Comparison of ENCODE assay signal across 8 cellular contexts in the genomic region with DNA sequence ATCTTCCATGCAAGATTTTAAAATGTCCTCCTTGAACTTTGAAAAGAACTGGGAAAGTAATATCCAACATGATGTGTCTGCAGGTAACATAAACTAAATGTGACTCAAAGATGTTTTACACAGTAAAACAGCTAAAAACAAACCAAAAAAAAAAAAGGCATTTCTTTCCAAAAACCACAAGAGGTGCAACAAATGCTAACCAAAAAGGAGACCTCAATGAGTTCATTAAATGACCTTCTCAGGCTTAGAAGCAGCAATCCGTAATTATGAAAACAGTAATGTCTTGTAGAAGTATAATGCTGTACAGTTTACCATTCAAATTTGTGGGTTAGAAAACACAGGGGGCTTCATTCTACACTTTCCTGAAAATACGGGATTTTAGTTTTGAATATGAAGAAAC. TPM values are rescaled to one million over a fixed set of nuclear protein-coding genes. Genes with fewer than 3 reads are reported as not detected.
A peak's percentile ranks its signal among the peaks of the same experiment; 100 is the strongest.
DNase-seq lines count a peak whose midpoint lies in the region; ATAC-seq and TF ChIP-seq lines count a peak whose summit lies in the region.

No MANE protein-coding gene starts in this region.

- no TSS peak for BruUV-seq in PC-3 (replicated peaks; lab: Mats Ljungman, UMichigan)

- H3K4me1 ChIP-seq in DND-41 (ENCODE audit: insufficient read depth, low read length) (peaks cover 50% of the 10 kb centered on the region), PC-3 (ENCODE audit: insufficient read depth, low read length) (peaks cover 32% of the 10 kb centered on the region), ovary (ENCODE audit: insufficient read depth) (peaks cover 5% of the 10 kb centered on the region)
- H3K4me1 ChIP-seq in effector memory CD4-positive, alpha-beta T cell (ENCODE audit: control insufficient read depth, insufficient read depth, low read length, poor library complexity, severe bottlenecking) = peaks cover 23% of the 10 kb centered on the region

- DNase-seq in DND-41 (no peak), PC-3 (no peak), ovary (no peak), ACHN (no peak), nucleus accumbens (lab: John Stamatoyannopoulos, UW) (no peak)
- DNase-seq in effector memory CD4-positive, alpha-beta T cell = no peak

- H3K27ac ChIP-seq in DND-41 (ENCODE audit: low read length) = peak overlapping the region; percentile 94
- H3K27ac ChIP-seq in PC-3 (ENCODE audit: low read length) = peak overlapping the region; percentile 93
- peak overlapping the region; percentile 89 for H3K27ac ChIP-seq in effector memory CD4-positive, alpha-beta T cell (ENCODE audit: insufficient read depth, low read length, poor library complexity, severe bottlenecking)
- peak overlapping the region in 1 of 2 donors; percentile 93 for H3K27ac ChIP-seq in ovary

- H3K9me3 ChIP-seq in DND-41 (ENCODE audit: insufficient read depth, low read length, severe bottlenecking) (no peaks in the 10 kb centered on the region), PC-3 (ENCODE audit: low read length) (no peaks in the 10 kb centered on the region), ovary (no peaks in the 10 kb centered on the region)
- H3K9me3 ChIP-seq in effector memory CD4-positive, alpha-beta T cell (ENCODE audit: control insufficient read depth, low read length) = no peaks in the 10 kb centered on the region

- H3K9ac ChIP-seq in DND-41 (ENCODE audit: low read depth, low read length) (peak overlapping the region; percentile 87), PC-3 (ENCODE audit: low read length) (peak overlapping the region; percentile 95)

- H2AFZ ChIP-seq in DND-41 (ENCODE audit: low read depth, low read length) = no peak overlapping the region
- no peak overlapping the region for H2AFZ ChIP-seq in PC-3 (ENCODE audit: low read length)

- no peaks in the 10 kb centered on the region for H3F3A ChIP-seq in PC-3 (ENCODE audit: low read length, unreplicated experiment)

- H3K4me3 ChIP-seq in DND-41 (ENCODE audit: low read depth in 1 of 2, low read length in 2 of 2) = peak overlapping the region; percentile 79 to 92
- H3K4me3 ChIP-seq in PC-3 (ENCODE audit: low read length) = peak overlapping the region; percentile 95
- peak overlapping the region; percentile 82 for H3K4me3 ChIP-seq in effector memory CD4-positive, alpha-beta T cell (ENCODE audit: insufficient read depth, low read depth, low read length, poor library complexity, severe bottlenecking)
- peak overlapping the region; percentile 84 for H3K4me3 ChIP-seq in ovary

- intact Hi-C loops in PC-3 (cut with micrococcal nuclease) = loop anchor here (1.0 to 2.0 kb wide), 3 partner anchors 28 to 56 kb away; a partner anchor contains a TSS
- intact Hi-C loops in ovary (cut with DNase I) = loop anchor here in 1 of 4 donors (10.0 kb wide), 1 partner anchor 52 kb away; no protein-coding TSS in a partner anchor

- peaks cover 79% of the 10 kb centered on the region for H3K79me2 ChIP-seq in DND-41 (ENCODE audit: insufficient read depth, low read length)
- H3K79me2 ChIP-seq in PC-3 (ENCODE audit: low read length) = peaks cover 70% of the 10 kb centered on the region

- peak overlapping the region; percentile 93 for H3K4me2 ChIP-seq in DND-41 (ENCODE audit: insufficient read depth, low read length)
- H3K4me2 ChIP-seq in PC-3 (ENCODE audit: low read length) = peak overlapping the region; percentile 80

- 15 to 27% (median 17%) methylated on average over 2 of the region's 2 CpGs for WGBS in ovary, 3 donors

- H3K27me3 ChIP-seq in DND-41 (ENCODE audit: insufficient read depth, low read length, poor library complexity) (no peaks in the 10 kb centered on the region), PC-3 (ENCODE audit: low read length) (no peaks in the 10 kb centered on the region), ovary (no peaks in the 10 kb centered on the region)
- no peaks in the 10 kb centered on the region for H3K27me3 ChIP-seq in effector memory CD4-positive, alpha-beta T cell (replicated peaks; ENCODE audit: control insufficient read depth, insufficient read depth, low read length, poor library complexity, severe bottlenecking)

- no peaks in the 10 kb centered on the region for H3K9me2 ChIP-seq in PC-3 (replicated peaks; ENCODE audit: low read length)

- POLR2A ChIA-PET in PC-3 (lab: Charles Lee; ENCODE audit: unreplicated experiment) = no interaction called here

- no peak for TF ChIP-seq CTCF in DND-41 (IDR thresholded peaks at IDR 0.05; ENCODE audit: borderline replicate concordance, extremely low read depth, low read length, poor library complexity, severe bottlenecking)
- TF ChIP-seq CTCF in PC-3 (conservative IDR thresholded peaks at IDR 0.05; ENCODE audit: low read depth, low read length) = no peak
- no peak for TF ChIP-seq CTCF in ovary (IDR thresholded peaks at IDR 0.05)

- ATAC-seq in DND-41 (ENCODE audit: insufficient read depth, low read depth) (no peak), PC-3 (no peak), GM21737 (IDR thresholded peaks at IDR 0.05; ENCODE audit: unreplicated experiment) (no peak), GM21367 (IDR thresholded peaks at IDR 0.05; ENCODE audit: unreplicated experiment) (no peak)

- H4K20me1 ChIP-seq in DND-41 (ENCODE audit: insufficient read depth, low read length) = peaks cover 50% of the 10 kb centered on the region; the same call in 1 of the 2 replicates
- H4K20me1 ChIP-seq in PC-3 (ENCODE audit: low read length) = peaks cover 21% of the 10 kb centered on the region

- TF ChIP-seq EP300 in ovary (IDR thresholded peaks at IDR 0.05) = no peak

- peaks cover 15% of the 10 kb centered on the region for H3K36me3 ChIP-seq in DND-41 (ENCODE audit: insufficient read depth, low read length)
- peaks cover 5% of the 10 kb centered on the region; the same call in 1 of the 2 replicates for H3K36me3 ChIP-seq in PC-3 (ENCODE audit: low read depth, low read length)
- no peaks in the 10 kb centered on the region for H3K36me3 ChIP-seq in effector memory CD4-positive, alpha-beta T cell (ENCODE audit: control insufficient read depth, insufficient read depth, low read length)
- no peaks in the 10 kb centered on the region for H3K36me3 ChIP-seq in ovary

- CTCF ChIA-PET in PC-3 (lab: Charles Lee) = no interaction called here

- in situ Hi-C loops in ACHN (cut with HindIII; ENCODE audit: low pct_ligation_motif_present, low pct_unique_long_range_greater_than_20kb, low sequenced_read_pairs) = no loop called here

- TF ChIP-seq POLR2A in ovary (IDR thresholded peaks at IDR 0.05) = no peak

RNA-seq across cellular contexts. Expression of a gene that starts 2.5 kb away (rescaled TPM):
- total RNA-seq in PC-3 (2014; rRNA removed) (13.7 and 21.8 TPM in 2 replicates), ovary (10 to 100 TPM; 42.0 to 66.4 (median 53.4) TPM)
- 10 to 100 TPM; 39.0 to 62.6 TPM for polyA plus RNA-seq in ovary

RNA-seq across cellular contexts. Expression of a gene that starts 56.3 kb away (rescaled TPM):
- total RNA-seq in PC-3 (2014; rRNA removed) (8.9 and 9.5 TPM in 2 replicates), ovary (10 to 100 TPM; 16.2 to 32.3 (median 26.0) TPM)
- polyA plus RNA-seq in ovary = 10 to 100 TPM; 15.0 to 15.2 TPM
